In genomic region chr11:123206055-123206454, GRCh38 we compare ENCODE assay signal across 3 cellular contexts. TPM values are rescaled to one million over a fixed set of nuclear protein-coding genes. Genes with fewer than 3 reads are reported as not detected.
"Had no signal": no experiment of that assay in that cellular context is flagged by ENCODE, and none has a peak within 500 bp of the region (broad histone marks: within the 10 kb centered on the region; RNA-seq: fewer than 3 reads in every experiment).

No MANE protein-coding gene starts in this region.

RNA-seq across cellular contexts. Expression of gene CLMP, which starts 11.0 kb away (rescaled TPM):
- total RNA-seq: HT-29, OCI-LY7, SK-MEL-5 had no signal
